In the genomic region with DNA sequence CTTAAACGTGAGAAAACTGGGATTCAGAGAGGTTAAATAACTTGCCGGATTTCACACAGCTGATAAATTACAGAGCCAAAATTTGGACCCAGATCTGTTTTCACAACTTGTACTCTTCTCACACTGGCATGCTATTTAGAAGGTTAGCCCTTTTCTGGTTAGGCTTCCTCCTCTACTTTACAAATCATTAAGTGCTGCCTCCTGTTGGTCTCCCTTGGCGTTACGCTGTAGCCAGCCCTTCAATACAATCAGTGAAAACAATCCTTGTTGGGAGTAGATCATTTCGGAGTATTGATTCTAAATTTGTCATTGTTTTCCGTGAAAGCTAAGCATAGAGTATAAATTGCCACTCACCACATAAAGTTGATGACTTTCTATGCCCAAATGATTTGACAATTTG, we compare ENCODE assay signal across 10 cellular contexts.
DNase-seq lines count a peak whose midpoint lies in the region; ATAC-seq, FAIRE-seq and TF ChIP-seq lines count a peak whose summit lies in the region.
"Had no signal": no experiment of that assay in that cellular context is flagged by ENCODE, and none has a peak within 500 bp of the region (broad histone marks: within the 10 kb centered on the region; RNA-seq: fewer than 3 reads in every experiment).

No MANE protein-coding gene starts in this region.

- DNase-seq in NCI-H82 (lab: John Stamatoyannopoulos, UW) (peak; percentile 24), NCI-H82 treated with DMSO at 0.1 percent for 48 hours (lab: John Stamatoyannopoulos, UW; ENCODE audit: unreplicated experiment) (no peak), KBM-7 (peak; percentile 40), astrocyte (ENCODE audit: low read depth) (no peak), adrenal gland (no peak), body of pancreas (no peak), COLO829 (ENCODE audit: low spot score) (no peak)
- no peak for DNase-seq in naive thymus-derived CD4-positive, alpha-beta T cell
- DNase-seq: NCI-H748 treated with DMSO at 0.1 percent for 48 hours had no signal

- H3K9ac ChIP-seq in astrocyte (ENCODE audit: low read length): no peak overlapping the region

- TF ChIP-seq POLR2A in adrenal gland (IDR thresholded peaks at IDR 0.05) (no peak), body of pancreas (IDR thresholded peaks at IDR 0.05) (no peak)

- POLR2A ChIA-PET in naive thymus-derived CD4-positive, alpha-beta T cell (lab: Charles Lee): no interaction called here

- H3K36me3 ChIP-seq in astrocyte (ENCODE audit: insufficient read depth, low read length): no peaks in the 10 kb centered on the region
- no peaks in the 10 kb centered on the region for H3K36me3 ChIP-seq in naive thymus-derived CD4-positive, alpha-beta T cell (ENCODE audit: control insufficient read depth in 2 of 3, insufficient read depth in 3 of 3, low read length in 3 of 3)
- no peaks in the 10 kb centered on the region for H3K36me3 ChIP-seq in adrenal gland (replicated peaks in 1 of 2)
- H3K36me3 ChIP-seq in body of pancreas (replicated peaks in 1 of 2; ENCODE audit: insufficient read depth in 1 of 2, low read depth in 2 of 2): no peaks in the 10 kb centered on the region

- in situ Hi-C loops in KBM-7 (cut with MboI; ENCODE audit: low pct_unique_long_range_greater_than_20kb, low sequenced_read_pairs): no loop called here

- H3K4me1 ChIP-seq in astrocyte (ENCODE audit: insufficient read depth, low read length): no peaks in the 10 kb centered on the region
- no peaks in the 10 kb centered on the region for H3K4me1 ChIP-seq in naive thymus-derived CD4-positive, alpha-beta T cell (ENCODE audit: control insufficient read depth in 2 of 2, insufficient read depth in 2 of 2, low read length in 2 of 2)
- H3K4me1 ChIP-seq in adrenal gland (replicated peaks in 1 of 2): no peaks in the 10 kb centered on the region
- no peaks in the 10 kb centered on the region for H3K4me1 ChIP-seq in body of pancreas

- H3K27me3 ChIP-seq in astrocyte (ENCODE audit: insufficient read depth, low read length) (no peaks in the 10 kb centered on the region), adrenal gland (no peaks in the 10 kb centered on the region), body of pancreas (no peaks in the 10 kb centered on the region)
- H3K27me3 ChIP-seq in naive thymus-derived CD4-positive, alpha-beta T cell (ENCODE audit: control insufficient read depth in 2 of 2, insufficient read depth in 2 of 2, low read length in 2 of 2): no peaks in the 10 kb centered on the region

- H3K27me3 Mint-ChIP-seq in astrocyte (ENCODE audit: low read depth, unreplicated experiment): no peaks in the 10 kb centered on the region
- H3K27me3 Mint-ChIP-seq in naive thymus-derived CD4-positive, alpha-beta T cell: no peaks in the 10 kb centered on the region

- H3K27ac Mint-ChIP-seq in astrocyte (ENCODE audit: unreplicated experiment): no peak overlapping the region
- H3K27ac Mint-ChIP-seq in naive thymus-derived CD4-positive, alpha-beta T cell: peak overlapping the region in 3 of 9 donors; percentile 17 to 65 (median 63)

- no peaks in the 10 kb centered on the region for H3K79me2 ChIP-seq in astrocyte (ENCODE audit: insufficient read depth, low read length)

- H3K4me3 ChIP-seq in astrocyte (ENCODE audit: insufficient read depth, low read depth, low read length) (no peak overlapping the region), adrenal gland (no peak overlapping the region), body of pancreas (no peak overlapping the region)
- no peak overlapping the region for H3K4me3 ChIP-seq in naive thymus-derived CD4-positive, alpha-beta T cell (ENCODE audit: low read length)

- CTCF ChIA-PET in naive thymus-derived CD4-positive, alpha-beta T cell (lab: Charles Lee): interaction anchor here (1.3 kb wide), 1 partner anchor 122 kb away, joined by 3 read pairs; no protein-coding TSS in a partner anchor

- H2AFZ ChIP-seq in astrocyte (ENCODE audit: low read depth, low read length): no peak overlapping the region

- WGBS in adrenal gland, 4 donors: 84 to 90% (median 87%) methylated on average over 6 of the region's 6 CpGs
- WGBS in body of pancreas, 2 donors: 48 to 50% methylated on average over 6 of the region's 6 CpGs

- no peak overlapping the region for H3K27ac ChIP-seq in astrocyte (ENCODE audit: low read depth, low read length)
- H3K27ac ChIP-seq in naive thymus-derived CD4-positive, alpha-beta T cell (ENCODE audit: low read depth, low read length): no peak overlapping the region
- no peak overlapping the region for H3K27ac ChIP-seq in adrenal gland
- no peak overlapping the region for H3K27ac ChIP-seq in body of pancreas

- no peaks in the 10 kb centered on the region for H3K4me1 Mint-ChIP-seq in astrocyte (ENCODE audit: low read depth, unreplicated experiment)
- H3K4me1 Mint-ChIP-seq in naive thymus-derived CD4-positive, alpha-beta T cell: peaks cover 15 to 71% (median 50%) of the 10 kb centered on the region in 7 donors

- H3K4me2 ChIP-seq in astrocyte (ENCODE audit: low read length): no peak overlapping the region

- no peaks in the 10 kb centered on the region for H3K9me3 ChIP-seq in astrocyte (ENCODE audit: insufficient read depth, low read depth, low read length)
- no peaks in the 10 kb centered on the region for H3K9me3 ChIP-seq in naive thymus-derived CD4-positive, alpha-beta T cell (ENCODE audit: control insufficient read depth in 2 of 3, low read length in 3 of 3)
- H3K9me3 ChIP-seq in adrenal gland (replicated peaks in 1 of 3): no peaks in the 10 kb centered on the region
- H3K9me3 ChIP-seq in body of pancreas: no peaks in the 10 kb centered on the region

- H3K36me3 Mint-ChIP-seq in astrocyte (ENCODE audit: low read depth, unreplicated experiment): no peaks in the 10 kb centered on the region
- H3K36me3 Mint-ChIP-seq in naive thymus-derived CD4-positive, alpha-beta T cell: peaks cover 0 to 22% (median 5%) of the 10 kb centered on the region in 5 donors

- FAIRE-seq in astrocyte (lab: Jason Lieb, UNC): no peak
- FAIRE-seq: A204.1 had no signal

- no peak overlapping the region for H3K4me3 Mint-ChIP-seq in astrocyte (ENCODE audit: unreplicated experiment)
- H3K4me3 Mint-ChIP-seq in naive thymus-derived CD4-positive, alpha-beta T cell: no peak overlapping the region

- intact Hi-C loops in naive thymus-derived CD4-positive, alpha-beta T cell (cut with micrococcal nuclease): loop anchor here (1.0 to 5.0 kb wide), 2 partner anchors 120 to 171 kb away; no protein-coding TSS in a partner anchor
- intact Hi-C loops in adrenal gland (cut with DNase I): no loop called here
- intact Hi-C loops in body of pancreas (cut with DNase I): no loop called here

- no peaks in the 10 kb centered on the region for H4K20me1 ChIP-seq in astrocyte (ENCODE audit: insufficient read depth, low read length)

- no peaks in the 10 kb centered on the region for H3K9me3 Mint-ChIP-seq in astrocyte (ENCODE audit: unreplicated experiment)
- no peaks in the 10 kb centered on the region for H3K9me3 Mint-ChIP-seq in naive thymus-derived CD4-positive, alpha-beta T cell

- TF ChIP-seq CTCF in astrocyte (IDR thresholded peaks at IDR 0.05; ENCODE audit: insufficient read depth, low read depth, low read length) (peak; percentile 30), adrenal gland (IDR thresholded peaks at IDR 0.05) (no peak), body of pancreas (IDR thresholded peaks at IDR 0.05) (no peak)

- peak; percentile 48 for ATAC-seq in naive thymus-derived CD4-positive, alpha-beta T cell
- no peak for ATAC-seq in body of pancreas

Comparison
In these comparisons a context has a peak if more than half of its experiments do, and no peak if none do; other contexts are left out.
1. DNase-seq: peak in NCI-H82 (single experiment) and KBM-7 (single experiment); none in NCI-H82 treated with DMSO at 0.1 percent for 48 hours (single experiment), astrocyte (single experiment), naive thymus-derived CD4-positive, alpha-beta T cell (0 of 9), adrenal gland (0 of 7), body of pancreas (0 of 4) and COLO829 (single experiment).
2. intact Hi-C loops: an anchor here in naive thymus-derived CD4-positive, alpha-beta T cell (1.0 to 5.0 kb wide); none called in adrenal gland and body of pancreas.